Comparison of ENCODE assay signal across 26 cellular contexts in genomic region chrX:126550816-126551215, GRCh38. TPM values are rescaled to one million over a fixed set of nuclear protein-coding genes. Genes with fewer than 3 reads are reported as not detected.
"Had no signal": no experiment of that assay in that cellular context is flagged by ENCODE, and none has a peak within 500 bp of the region (broad histone marks: within the 10 kb centered on the region; RNA-seq: fewer than 3 reads in every experiment).

No MANE protein-coding gene starts in this region.

- H3K9ac ChIP-seq: parathyroid adenoma had no signal

- H3K27ac ChIP-seq: brain microvascular endothelial cell, left ventricle myocardium inferior, parathyroid adenoma, sigmoid colon, upper lobe of left lung had no signal

- H3K4me3 ChIP-seq: left ventricle myocardium inferior, sigmoid colon, smooth muscle cell, upper lobe of left lung had no signal

- H3K36me3 ChIP-seq: brain microvascular endothelial cell, left ventricle myocardium inferior, sigmoid colon, upper lobe of left lung had no signal

- H3K27me3 ChIP-seq: brain microvascular endothelial cell, upper lobe of left lung had no signal

- H3K4me2 ChIP-seq: smooth muscle cell had no signal

- H3K79me2 ChIP-seq: parathyroid adenoma had no signal

- H3K36me3 Mint-ChIP-seq: natural killer cell; stimulated activated memory B cell treated with anti-CD40 and anti-IgM and Interleukin-4, amounts not matched to agents 10 μg/mL and 1 μg/mL and 100 μg/mL, for 72 hours; WTC11 had no signal

- H3K27me3 Mint-ChIP-seq: activated T-helper 17 cell treated with anti-CD3 and anti-CD28 coated beads, Interleukin-2, amount 50 U/mL, for 72 hours; stimulated activated memory B cell treated with anti-CD40 and anti-IgM and Interleukin-4, amounts not matched to agents 10 μg/mL and 1 μg/mL and 100 μg/mL, for 72 hours had no signal

- H3K9me3 ChIP-seq: left ventricle myocardium inferior, sigmoid colon had no signal

- DNase-seq: activated CD8-positive, alpha-beta memory T cell treated with anti-CD3 and anti-CD28 coated beads, Interleukin-2, amount 50 U/mL, for 4 hours; activated T-cell treated with anti-CD3 and anti-CD28 coated beads, Interleukin-2, amount 50 U/mL, for 24 hours; aorta; brain microvascular endothelial cell; central memory CD4-positive, alpha-beta T cell; effector memory CD4-positive, alpha-beta T cell; foreskin fibroblast; left ventricle myocardium inferior; mammary epithelial cell; midbrain; natural killer cell; nucleus accumbens; sigmoid colon; stimulated activated CD4-positive, alpha-beta T cell treated with anti-CD3 and anti-CD28 coated beads, Interleukin-15, amount 100 ng/mL, for 24 hours; T1000; upper lobe of left lung had no signal

- H3K4me1 ChIP-seq: left ventricle myocardium inferior, parathyroid adenoma, sigmoid colon, upper lobe of left lung had no signal

- H3K9me3 Mint-ChIP-seq: activated T-helper 17 cell treated with anti-CD3 and anti-CD28 coated beads, Interleukin-2, amount 50 U/mL, for 72 hours; stimulated activated memory B cell treated with anti-CD40 and anti-IgM and Interleukin-4, amounts not matched to agents 10 μg/mL and 1 μg/mL and 100 μg/mL, for 72 hours; T-helper 1 cell treated with Interleukin-12 subunit alpha and Interleukin-12 subunit beta and Interleukin-4 antibody, amounts not matched to agents 30 μg/mL and 1 μg/mL, for 36 hours; WTC11 had no signal

- H2AFZ ChIP-seq: parathyroid adenoma had no signal

- H3K27ac Mint-ChIP-seq: activated naive CD4-positive, alpha-beta T cell treated with anti-CD3 and anti-CD28 coated beads, Interleukin-2, amount 50 U/mL, for 72 hours; activated T-cell treated with anti-CD3 and anti-CD28 coated beads, Interleukin-2, amount 50 U/mL, for 24 hours; activated T-helper 17 cell treated with anti-CD3 and anti-CD28 coated beads, Interleukin-2, amount 50 U/mL, for 72 hours; natural killer cell; stimulated activated memory B cell treated with anti-CD40 and anti-IgM and Interleukin-4, amounts not matched to agents 10 μg/mL and 1 μg/mL and 100 μg/mL, for 72 hours; T-helper 1 cell treated with Interleukin-12 subunit alpha and Interleukin-12 subunit beta and Interleukin-4 antibody, amounts not matched to agents 30 μg/mL and 1 μg/mL, for 36 hours; WTC11 had no signal

- FAIRE-seq: kidney had no signal

- H3K4me3 Mint-ChIP-seq: activated T-cell treated with anti-CD3 and anti-CD28 coated beads, Interleukin-2, amount 50 U/mL, for 24 hours; activated T-helper 17 cell treated with anti-CD3 and anti-CD28 coated beads, Interleukin-2, amount 50 U/mL, for 72 hours; natural killer cell; stimulated activated memory B cell treated with anti-CD40 and anti-IgM and Interleukin-4, amounts not matched to agents 10 μg/mL and 1 μg/mL and 100 μg/mL, for 72 hours; T-helper 1 cell treated with Interleukin-12 subunit alpha and Interleukin-12 subunit beta and Interleukin-4 antibody, amounts not matched to agents 30 μg/mL and 1 μg/mL, for 36 hours; WTC11 had no signal

- H3K4me1 Mint-ChIP-seq: activated T-helper 17 cell treated with anti-CD3 and anti-CD28 coated beads, Interleukin-2, amount 50 U/mL, for 72 hours; natural killer cell; stimulated activated memory B cell treated with anti-CD40 and anti-IgM and Interleukin-4, amounts not matched to agents 10 μg/mL and 1 μg/mL and 100 μg/mL, for 72 hours had no signal

- ATAC-seq: activated naive CD4-positive, alpha-beta T cell treated with anti-CD3 and anti-CD28 coated beads, Interleukin-2, amount 50 U/mL, for 72 hours; activated T-helper 17 cell treated with anti-CD3 and anti-CD28 coated beads, Interleukin-2, amount 50 U/mL, for 72 hours; natural killer cell; stimulated activated memory B cell treated with anti-CD40 and anti-IgM and Interleukin-4, amounts not matched to agents 10 μg/mL and 1 μg/mL and 100 μg/mL, for 72 hours had no signal

RNA-seq across cellular contexts. Expression of gene DCAF12L1, which starts 1.8 kb away (rescaled TPM):
- total RNA-seq: activated naive CD4-positive, alpha-beta T cell treated with anti-CD3 and anti-CD28 coated beads, Interleukin-2, amount 50 U/mL, for 72 hours; activated T-helper 17 cell treated with anti-CD3 and anti-CD28 coated beads, Interleukin-2, amount 50 U/mL, for 72 hours; aorta; dermis microvascular lymphatic vessel endothelial cell; fibroblast of lung; left ventricle myocardium inferior; mammary epithelial cell; natural killer cell; smooth muscle cell; upper lobe of left lung had no signal
- polyA plus RNA-seq: aorta, fibroblast of lung, mammary epithelial cell, sigmoid colon, smooth muscle cell had no signal
